Comparison of ENCODE assay signal across 8 cellular contexts in genomic region chr15:82648257-82649103, GRCh38. TPM values are rescaled to one million over a fixed set of nuclear protein-coding genes. Genes with fewer than 3 reads are reported as not detected.
A peak's percentile ranks its signal among the peaks of the same experiment; 100 is the strongest.
DNase-seq lines count a peak whose midpoint lies in the region; ATAC-seq and TF ChIP-seq lines count a peak whose summit lies in the region.

No MANE protein-coding gene starts in this region.

- H3K27ac Mint-ChIP-seq in activated naive CD4-positive, alpha-beta T cell treated with anti-CD3 and anti-CD28 coated beads, Interleukin-2, amount 10 ng/mL, durations not matched to agents 7 days and 5 days = no peak overlapping the region
- H3K27ac Mint-ChIP-seq in naive B cell = peak overlapping the region in 1 of 6 donors; percentile 54

- no peaks in the 10 kb centered on the region for H3K9me3 Mint-ChIP-seq in activated naive CD4-positive, alpha-beta T cell treated with anti-CD3 and anti-CD28 coated beads, Interleukin-2, amount 10 ng/mL, durations not matched to agents 7 days and 5 days
- peaks cover 0 to 4% (median 1%) of the 10 kb centered on the region in 7 donors for H3K9me3 Mint-ChIP-seq in naive B cell

- H3K36me3 Mint-ChIP-seq in activated naive CD4-positive, alpha-beta T cell treated with anti-CD3 and anti-CD28 coated beads, Interleukin-2, amount 10 ng/mL, durations not matched to agents 7 days and 5 days = no peaks in the 10 kb centered on the region
- H3K36me3 Mint-ChIP-seq in naive B cell = no peaks in the 10 kb centered on the region

- no peak overlapping the region for H3K27ac ChIP-seq in effector memory CD4-positive, alpha-beta T cell (ENCODE audit: insufficient read depth, low read length, poor library complexity, severe bottlenecking)
- no peak overlapping the region for H3K27ac ChIP-seq in upper lobe of left lung

- CTCF ChIA-PET in activated naive CD4-positive, alpha-beta T cell treated with anti-CD3 and anti-CD28 coated beads, Interleukin-2, amount 10 ng/mL, durations not matched to agents 7 days and 5 days (lab: Charles Lee) = interaction anchor here (1.3 kb wide), 1 partner anchor 13 kb away, joined by 3 read pairs; no protein-coding TSS in a partner anchor

- H3K4me3 ChIP-seq in effector memory CD4-positive, alpha-beta T cell (ENCODE audit: insufficient read depth, low read depth, low read length, poor library complexity, severe bottlenecking) = peak overlapping the region; percentile 52
- H3K4me3 ChIP-seq in upper lobe of left lung = peak overlapping the region; percentile 8 to 59 (median 44)

- no peaks in the 10 kb centered on the region for H3K36me3 ChIP-seq in effector memory CD4-positive, alpha-beta T cell (ENCODE audit: control insufficient read depth, insufficient read depth, low read length)
- no peaks in the 10 kb centered on the region for H3K36me3 ChIP-seq in upper lobe of left lung

- no peak for TF ChIP-seq EP300 in upper lobe of left lung (IDR thresholded peaks at IDR 0.05)

- no peaks in the 10 kb centered on the region for H3K9me3 ChIP-seq in effector memory CD4-positive, alpha-beta T cell (ENCODE audit: control insufficient read depth, low read length)
- peaks cover 0 to 5% (median 0%) of the 10 kb centered on the region in 4 donors for H3K9me3 ChIP-seq in upper lobe of left lung

- DNase-seq in activated naive CD4-positive, alpha-beta T cell treated with anti-CD3 and anti-CD28 coated beads, Interleukin-2, amount 10 ng/mL, durations not matched to agents 7 days and 5 days = no peak
- DNase-seq in activated naive CD4-positive, alpha-beta T cell treated with Interleukin-2 at 50 U/mL for 16 hours = no peak
- no peak for DNase-seq in effector memory CD4-positive, alpha-beta T cell
- DNase-seq in naive B cell = no peak
- DNase-seq in upper lobe of left lung = peak in 1 of 2 donors; percentile 46
- DNase-seq in activated effector memory CD4-positive, alpha-beta T cell treated with Interleukin-2 at 50 U/mL for 16 hours = no peak
- DNase-seq in NCI-H2107 treated with DMSO at 0.1 percent for 48 hours (lab: John Stamatoyannopoulos, UW; ENCODE audit: unreplicated experiment) = no peak
- DNase-seq in activated CD4-positive, CD25-positive, alpha-beta regulatory T cell treated with anti-CD3 and anti-CD28 coated beads, Interleukin-2, amount 50 U/mL, for 72 hours = no peak

- TF ChIP-seq POLR2A in upper lobe of left lung (IDR thresholded peaks at IDR 0.05) = no peak

- H3K4me3 Mint-ChIP-seq in activated naive CD4-positive, alpha-beta T cell treated with anti-CD3 and anti-CD28 coated beads, Interleukin-2, amount 10 ng/mL, durations not matched to agents 7 days and 5 days = peak overlapping the region; percentile 13
- H3K4me3 Mint-ChIP-seq in naive B cell = peak overlapping the region; percentile 44 to 86 (median 64)

- ATAC-seq in naive B cell (ENCODE audit: low read depth in 2 of 2) (no peak), upper lobe of left lung (ENCODE audit: low FRiP score in 2 of 2) (peak in 1 of 2 donors; percentile 29)

- 34 to 41% methylated on average over 17 to 39 of the region's 41 CpGs for WGBS in upper lobe of left lung, 2 donors

- peaks cover 21% of the 10 kb centered on the region for H3K4me1 ChIP-seq in effector memory CD4-positive, alpha-beta T cell (ENCODE audit: control insufficient read depth, insufficient read depth, low read length, poor library complexity, severe bottlenecking)
- peaks cover 17 to 27% (median 20%) of the 10 kb centered on the region in 4 donors for H3K4me1 ChIP-seq in upper lobe of left lung

- TF ChIP-seq CTCF in upper lobe of left lung (IDR thresholded peaks at IDR 0.05) = no peak

- H3K27me3 Mint-ChIP-seq in activated naive CD4-positive, alpha-beta T cell treated with anti-CD3 and anti-CD28 coated beads, Interleukin-2, amount 10 ng/mL, durations not matched to agents 7 days and 5 days = peaks cover 60% of the 10 kb centered on the region
- peaks cover 52 to 70% (median 62%) of the 10 kb centered on the region in 3 donors for H3K27me3 Mint-ChIP-seq in naive B cell

- peaks cover 5% of the 10 kb centered on the region for H3K4me1 Mint-ChIP-seq in activated naive CD4-positive, alpha-beta T cell treated with anti-CD3 and anti-CD28 coated beads, Interleukin-2, amount 10 ng/mL, durations not matched to agents 7 days and 5 days
- H3K4me1 Mint-ChIP-seq in naive B cell = peaks cover 0 to 13% (median 13%) of the 10 kb centered on the region in 3 donors

- peaks cover 19% of the 10 kb centered on the region for H3K27me3 ChIP-seq in effector memory CD4-positive, alpha-beta T cell (replicated peaks; ENCODE audit: control insufficient read depth, insufficient read depth, low read length, poor library complexity, severe bottlenecking)
- H3K27me3 ChIP-seq in upper lobe of left lung = peaks cover 0 to 31% (median 23%) of the 10 kb centered on the region in 4 donors

RNA-seq across cellular contexts. Expression of gene CPEB1, which starts 1.3 kb away (rescaled TPM):
- under 1 TPM in 2 of 6 donors, not detected in 4; 0.09 to 0.24 TPM for polyA plus RNA-seq in naive B cell (ENCODE audit: low read depth in 6 of 6)
- 1 to 10 TPM in 5 of 6 donors, under 1 TPM in 1; 0.76 to 3.4 (median 1.7) TPM for total RNA-seq in upper lobe of left lung
